Comparison of ENCODE assay signal across 10 cellular contexts in genomic region chr7:125059861-125060456, GRCh38.
DNase-seq lines count a peak whose midpoint lies in the region; ATAC-seq and TF ChIP-seq lines count a peak whose summit lies in the region.
"Had no signal": no experiment of that assay in that cellular context is flagged by ENCODE, and none has a peak within 500 bp of the region (broad histone marks: within the 10 kb centered on the region; RNA-seq: fewer than 3 reads in every experiment).

No MANE protein-coding gene starts in this region.

- POLR2A ChIA-PET in WTC11 (lab: Charles Lee) = no interaction called here

- no peak overlapping the region for H3K4me2 ChIP-seq in DND-41 (ENCODE audit: insufficient read depth, low read length)
- no peak overlapping the region; the same call in 1 of the 2 replicates for H3K4me2 ChIP-seq in MM.1S (ENCODE audit: low read depth, low read length)

- peaks cover 12% of the 10 kb centered on the region for H3K4me1 Mint-ChIP-seq in WTC11

- H3K79me2 ChIP-seq in DND-41 (ENCODE audit: insufficient read depth, low read length) (no peaks in the 10 kb centered on the region), MM.1S (ENCODE audit: low read length) (no peaks in the 10 kb centered on the region)

- no peaks in the 10 kb centered on the region for H3K36me3 Mint-ChIP-seq in WTC11

- no peaks in the 10 kb centered on the region for H3K9me2 ChIP-seq in MM.1S (replicated peaks; ENCODE audit: insufficient read depth, low read length)

- H3K27ac Mint-ChIP-seq in WTC11 = no peak overlapping the region

- H3K9ac ChIP-seq in DND-41 (ENCODE audit: low read depth, low read length) (no peak overlapping the region), MM.1S (ENCODE audit: low read length) (no peak overlapping the region)

- TF ChIP-seq CTCF in DND-41 (IDR thresholded peaks at IDR 0.05; ENCODE audit: borderline replicate concordance, extremely low read depth, low read length, poor library complexity, severe bottlenecking) (peak; percentile 47), MM.1S (IDR thresholded peaks at IDR 0.05; ENCODE audit: low read length) (peak; percentile 63), left lung (IDR thresholded peaks at IDR 0.05) (peak; percentile 14 to 27), WTC11 (IDR thresholded peaks at IDR 0.05) (no peak)

- intact Hi-C loops in left lung (cut with DNase I) = loop anchor here in 1 of 2 donors (10.0 kb wide), 1 partner anchor 615 kb away; no protein-coding TSS in a partner anchor

- H3K4me1 ChIP-seq in DND-41 (ENCODE audit: insufficient read depth, low read length) (no peaks in the 10 kb centered on the region), MM.1S (ENCODE audit: low read length) (no peaks in the 10 kb centered on the region), left lung (peaks cover 0 to 4% of the 10 kb centered on the region in 2 donors)
- H3K4me1 ChIP-seq: right atrium auricular region had no signal

- CTCF ChIA-PET in WTC11 (lab: Charles Lee) = interaction anchor here (0.6 to 1.3 kb wide), 2 partner anchors 249 to 257 kb away, joined by 3 to 10 read pairs; no protein-coding TSS in a partner anchor

- H3K9me3 ChIP-seq in DND-41 (ENCODE audit: insufficient read depth, low read length, severe bottlenecking) = no peaks in the 10 kb centered on the region
- H3K9me3 ChIP-seq in MM.1S (replicated peaks; ENCODE audit: insufficient read depth, low read length) = no peaks in the 10 kb centered on the region
- no peaks in the 10 kb centered on the region for H3K9me3 ChIP-seq in left lung
- H3K9me3 ChIP-seq: right atrium auricular region, tibial artery had no signal

- no peaks in the 10 kb centered on the region for H3F3A ChIP-seq in MM.1S (ENCODE audit: insufficient read depth, low read length)

- no peaks in the 10 kb centered on the region for H3K9me3 Mint-ChIP-seq in WTC11

- DNase-seq in DND-41 = no peak
- peak; percentile 56 for DNase-seq in MM.1S
- peak; percentile 41 for DNase-seq in SW480 (ENCODE audit: low spot score)
- no peak for DNase-seq in left lung
- no peak for DNase-seq in activated CD4-positive, alpha-beta T cell treated with anti-CD3 and anti-CD28 coated beads for 1 hour
- DNase-seq in medulla oblongata (ENCODE audit: extremely low spot score) = no peak
- no peak for DNase-seq in WTC11 (ENCODE audit: low spot score)
- DNase-seq: tibial artery had no signal

- H3K27me3 ChIP-seq in DND-41 (ENCODE audit: insufficient read depth, low read length, poor library complexity) (no peaks in the 10 kb centered on the region), MM.1S (replicated peaks; ENCODE audit: insufficient read depth, low read length) (no peaks in the 10 kb centered on the region), left lung (no peaks in the 10 kb centered on the region)
- H3K27me3 ChIP-seq: right atrium auricular region, tibial artery had no signal

- H3K27ac ChIP-seq in DND-41 (ENCODE audit: low read length) = no peak overlapping the region
- H3K27ac ChIP-seq in MM.1S (ENCODE audit: low read length) = no peak overlapping the region
- H3K27ac ChIP-seq in left lung = no peak overlapping the region
- H3K27ac ChIP-seq: right atrium auricular region, tibial artery had no signal

- no peak overlapping the region for H3K4me3 Mint-ChIP-seq in WTC11

- H3K36me3 ChIP-seq in DND-41 (ENCODE audit: insufficient read depth, low read length) = no peaks in the 10 kb centered on the region
- H3K36me3 ChIP-seq in MM.1S (replicated peaks; ENCODE audit: insufficient read depth, low read length) = no peaks in the 10 kb centered on the region
- H3K36me3 ChIP-seq in left lung = no peaks in the 10 kb centered on the region
- H3K36me3 ChIP-seq: right atrium auricular region, tibial artery had no signal

- ATAC-seq in DND-41 (ENCODE audit: insufficient read depth, low read depth) = no peak
- no peak for ATAC-seq in left lung
- no peak for ATAC-seq in HG03432 (IDR thresholded peaks at IDR 0.05; ENCODE audit: unreplicated experiment)
- ATAC-seq in WTC11 = no peak

- H3K4me3 ChIP-seq in DND-41 (ENCODE audit: low read depth in 1 of 2, low read length in 2 of 2) = no peak overlapping the region
- H3K4me3 ChIP-seq in MM.1S (ENCODE audit: low read length) = no peak overlapping the region
- no peak overlapping the region for H3K4me3 ChIP-seq in left lung
- H3K4me3 ChIP-seq: right atrium auricular region, tibial artery had no signal

- H4K20me1 ChIP-seq in DND-41 (ENCODE audit: insufficient read depth, low read length) = no peaks in the 10 kb centered on the region
- no peaks in the 10 kb centered on the region for H4K20me1 ChIP-seq in MM.1S (ENCODE audit: insufficient read depth, low read length)

- peaks cover 3% of the 10 kb centered on the region; the same call in 1 of the 2 replicates for H3K27me3 Mint-ChIP-seq in WTC11 (ENCODE audit: low read depth)

- H2AFZ ChIP-seq in DND-41 (ENCODE audit: low read depth, low read length) = no peak overlapping the region
- H2AFZ ChIP-seq in MM.1S (ENCODE audit: low read length) = no peak overlapping the region

TF ChIP-seq in WTC11, 78 proteins besides CTCF, POLR2A, EP300 and RAD21:
- TF ChIP-seq RELA (CRISPR knock-in tag; IDR thresholded peaks at IDR 0.05; ENCODE audit: borderline replicate concordance) (no peak), SMAD3 (CRISPR knock-in tag; IDR thresholded peaks at IDR 0.05; ENCODE audit: borderline replicate concordance) (no peak), NFE2L1 (CRISPR knock-in tag; IDR thresholded peaks at IDR 0.05) (no peak), MLX (CRISPR knock-in tag; IDR thresholded peaks at IDR 0.05) (no peak), ZSCAN18 (CRISPR knock-in tag; IDR thresholded peaks at IDR 0.05) (no peak), ZNF281 (CRISPR knock-in tag; IDR thresholded peaks at IDR 0.05) (no peak)
TF ChIP-seq in WTC11: peak in this region for 0.

Comparison
In these comparisons a context has a peak if more than half of its experiments do, and no peak if none do; other contexts are left out.
1. DNase-seq: peak in MM.1S (single experiment) and SW480 (single experiment); none in DND-41 (single experiment), left lung (0 of 2), activated CD4-positive, alpha-beta T cell treated with anti-CD3 and anti-CD28 coated beads for 1 hour (single experiment), medulla oblongata (single experiment) and WTC11 (single experiment).